ENCODE assay signal across 12 cellular contexts in genomic region chr9:89661391-89661949, GRCh38. TPM values are rescaled to one million over a fixed set of nuclear protein-coding genes. Genes with fewer than 3 reads are reported as not detected.
DNase-seq lines count a peak whose midpoint lies in the region; ATAC-seq and TF ChIP-seq lines count a peak whose summit lies in the region.
"Had no signal": no experiment of that assay in that cellular context is flagged by ENCODE, and none has a peak within 500 bp of the region (broad histone marks: within the 10 kb centered on the region; RNA-seq: fewer than 3 reads in every experiment).

No MANE protein-coding gene starts in this region.

- H3K27ac Mint-ChIP-seq in neural progenitor cell: peak overlapping the region; percentile 74
- H3K27ac Mint-ChIP-seq: activated naive CD8-positive, alpha-beta T cell treated with anti-CD3 and anti-CD28 coated beads, Interleukin-2, amount 10 ng/mL, durations not matched to agents 7 days and 5 days; T-helper 1 cell treated with Interleukin-12 subunit alpha and Interleukin-12 subunit beta and Interleukin-4 antibody, amounts not matched to agents 30 μg/mL and 1 μg/mL, for 36 hours had no signal

- H3K4me3 Mint-ChIP-seq in neural progenitor cell: peak overlapping the region; percentile 62
- H3K4me3 Mint-ChIP-seq: activated naive CD8-positive, alpha-beta T cell treated with anti-CD3 and anti-CD28 coated beads, Interleukin-2, amount 10 ng/mL, durations not matched to agents 7 days and 5 days; T-helper 1 cell treated with Interleukin-12 subunit alpha and Interleukin-12 subunit beta and Interleukin-4 antibody, amounts not matched to agents 30 μg/mL and 1 μg/mL, for 36 hours had no signal

- ATAC-seq in GM19395 (IDR thresholded peaks at IDR 0.05; ENCODE audit: unreplicated experiment) (no peak), HG03442 (IDR thresholded peaks at IDR 0.05; ENCODE audit: unreplicated experiment) (no peak)

- H3K4me1 Mint-ChIP-seq in neural progenitor cell: peaks cover 57% of the 10 kb centered on the region

- H3K4me3 ChIP-seq in AG10803 (ENCODE audit: low read length): peak overlapping the region; percentile 47
- H3K4me3 ChIP-seq in SJCRH30: peak overlapping the region; percentile 56
- no peak overlapping the region for H3K4me3 ChIP-seq in neural progenitor cell
- H3K4me3 ChIP-seq: BLaER1 had no signal

- H3K27me3 Mint-ChIP-seq in neural progenitor cell (ENCODE audit: insufficient read depth, low read depth): peaks cover 12% of the 10 kb centered on the region

- peak overlapping the region; percentile 17; the same call in 1 of the 2 replicates for H3K27ac ChIP-seq in SJCRH30
- H3K27ac ChIP-seq in neural progenitor cell: no peak overlapping the region
- H3K27ac ChIP-seq: BLaER1 had no signal

- H3K9ac ChIP-seq in neural progenitor cell: no peak overlapping the region
- H3K9ac ChIP-seq: BLaER1 had no signal

- H3K9me3 Mint-ChIP-seq in neural progenitor cell: no peaks in the 10 kb centered on the region
- H3K9me3 Mint-ChIP-seq: activated naive CD8-positive, alpha-beta T cell treated with anti-CD3 and anti-CD28 coated beads, Interleukin-2, amount 10 ng/mL, durations not matched to agents 7 days and 5 days; T-helper 1 cell treated with Interleukin-12 subunit alpha and Interleukin-12 subunit beta and Interleukin-4 antibody, amounts not matched to agents 30 μg/mL and 1 μg/mL, for 36 hours had no signal

- no peaks in the 10 kb centered on the region for H3K9me3 ChIP-seq in SJCRH30 (replicated peaks)
- H3K9me3 ChIP-seq in neural progenitor cell (ENCODE audit: low read depth): no peaks in the 10 kb centered on the region
- H3K9me3 ChIP-seq: BLaER1 had no signal

- no peaks in the 10 kb centered on the region for H4K20me1 ChIP-seq in neural progenitor cell (ENCODE audit: low read depth)
- H4K20me1 ChIP-seq: BLaER1 had no signal

- H3K27me3 ChIP-seq in SJCRH30: no peaks in the 10 kb centered on the region
- H3K27me3 ChIP-seq in neural progenitor cell: no peaks in the 10 kb centered on the region
- H3K27me3 ChIP-seq: BLaER1 had no signal

- H2AFZ ChIP-seq in neural progenitor cell (replicated peaks): peak overlapping the region; percentile 95

- H3K4me1 ChIP-seq in SJCRH30 (peaks cover 17% of the 10 kb centered on the region), neural progenitor cell (peaks cover 27% of the 10 kb centered on the region)

- H3F3A ChIP-seq in neural progenitor cell (ENCODE audit: low read depth): peaks cover 9% of the 10 kb centered on the region

- peak overlapping the region; percentile 63 for H3K4me2 ChIP-seq in neural progenitor cell
- H3K4me2 ChIP-seq: BLaER1 had no signal

- no peaks in the 10 kb centered on the region for H3K79me2 ChIP-seq in neural progenitor cell (ENCODE audit: low read depth)

- TF ChIP-seq CTCF in AG10803 (conservative IDR thresholded peaks at IDR 0.05; ENCODE audit: low read length): no peak
- no peak for TF ChIP-seq CTCF in neural progenitor cell (IDR thresholded peaks at IDR 0.05)

- DNase-seq in AG10803 (ENCODE audit: low read depth): peak; percentile 22
- peak; percentile 50 to 52 for DNase-seq in SJCRH30
- peak; percentile 51 for DNase-seq in globus pallidus (ENCODE audit: low spot score)
- DNase-seq in neural progenitor cell (ENCODE audit: low spot score): no peak
- DNase-seq in activated naive CD4-positive, alpha-beta T cell treated with anti-CD3 and anti-CD28 coated beads, Interleukin-2, amount 50 U/mL, for 16 hours: no peak
- no peak for DNase-seq in DMS 273 (lab: John Stamatoyannopoulos, UW; ENCODE audit: unreplicated experiment)
- DNase-seq: activated naive CD8-positive, alpha-beta T cell treated with anti-CD3 and anti-CD28 coated beads, Interleukin-2, amount 10 ng/mL, durations not matched to agents 7 days and 5 days; stimulated activated CD4-positive, alpha-beta T cell treated with anti-CD3 and anti-CD28 coated beads, Interleukin-4, amount 100 ng/mL, for 1 hour had no signal

- H3K36me3 Mint-ChIP-seq in neural progenitor cell: no peaks in the 10 kb centered on the region

- H3K36me3 ChIP-seq in SJCRH30 (no peaks in the 10 kb centered on the region), neural progenitor cell (no peaks in the 10 kb centered on the region)
- H3K36me3 ChIP-seq: BLaER1 had no signal

RNA-seq across cellular contexts. Expression of gene GADD45G, which starts 56.7 kb away (rescaled TPM):
- 23.2 and 23.5 TPM in 2 replicates for total RNA-seq in SJCRH30 (2014; rRNA removed; shearing (Covaris generic))
- 1.8 TPM in 1 of 2 replicates, not detected in the other for total RNA-seq in neural progenitor cell (ENCODE audit: low replicate concordance)

Comparison
In these comparisons a context has a peak if more than half of its experiments do, and no peak if none do; other contexts are left out.
1. DNase-seq: peak in AG10803 (single experiment), SJCRH30 (2 of 2) and globus pallidus (single experiment); none in neural progenitor cell (single experiment), activated naive CD4-positive, alpha-beta T cell treated with anti-CD3 and anti-CD28 coated beads, Interleukin-2, amount 50 U/mL, for 16 hours (single experiment) and DMS 273 (single experiment).